ENCODE assay signal across 17 cellular contexts in the genomic region with DNA sequence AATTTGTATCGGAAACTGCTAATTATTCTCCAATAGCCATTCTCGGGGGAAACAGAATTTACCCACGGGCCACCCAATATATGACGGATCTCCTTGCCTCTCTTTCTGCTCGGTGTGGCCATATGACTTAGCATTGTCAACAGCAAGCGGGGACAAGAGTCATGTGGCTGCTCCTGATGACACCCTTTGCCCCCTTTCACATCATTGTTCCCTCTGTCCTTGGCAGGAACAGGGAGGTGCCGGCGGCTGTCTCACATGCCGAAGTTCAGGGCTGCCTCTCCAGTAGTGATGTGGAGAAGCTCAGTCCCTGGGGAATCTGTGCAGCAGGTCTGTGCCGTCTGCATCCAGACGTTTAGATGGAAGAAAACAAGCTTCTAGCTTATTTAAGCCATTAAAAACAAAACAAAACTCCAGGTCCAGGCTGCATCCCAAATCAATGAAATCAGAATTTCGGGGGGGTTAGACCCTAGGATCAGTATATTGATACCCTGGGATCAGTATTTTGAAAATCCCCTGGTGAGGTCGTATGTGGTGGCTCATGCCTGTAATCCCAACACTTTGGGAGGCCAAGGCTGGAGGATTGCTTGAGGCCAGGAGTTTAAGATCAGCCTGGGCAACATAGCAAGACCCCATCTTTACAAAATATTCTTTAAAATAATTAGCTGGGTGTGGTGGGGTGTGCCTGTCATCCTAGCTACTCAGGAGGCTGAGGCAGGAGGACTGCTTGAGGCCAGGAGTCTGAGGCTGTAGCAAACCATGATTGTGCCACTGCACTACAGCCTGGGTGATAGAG. TPM values are rescaled to one million over a fixed set of nuclear protein-coding genes. Genes with fewer than 3 reads are reported as not detected.
DNase-seq lines count a peak whose midpoint lies in the region; ATAC-seq and TF ChIP-seq lines count a peak whose summit lies in the region.
"Had no signal": no experiment of that assay in that cellular context is flagged by ENCODE, and none has a peak within 500 bp of the region (broad histone marks: within the 10 kb centered on the region; RNA-seq: fewer than 3 reads in every experiment).

No MANE protein-coding gene starts in this region.

- no peak overlapping the region for H2AFZ ChIP-seq in neural progenitor cell (replicated peaks)

- H3K36me3 ChIP-seq in BE2C (no peaks in the 10 kb centered on the region), BLaER1 (no peaks in the 10 kb centered on the region), right atrium auricular region (peaks cover 18% of the 10 kb centered on the region), neural progenitor cell (no peaks in the 10 kb centered on the region)

- H3K79me2 ChIP-seq in neural progenitor cell (ENCODE audit: low read depth): no peaks in the 10 kb centered on the region

- H3K4me3 ChIP-seq in BE2C (ENCODE audit: low read depth, low read length): no peak overlapping the region
- no peak overlapping the region for H3K4me3 ChIP-seq in BLaER1
- H3K4me3 ChIP-seq in right atrium auricular region: no peak overlapping the region
- no peak overlapping the region for H3K4me3 ChIP-seq in neural progenitor cell

- H3K4me1 ChIP-seq in BE2C: no peaks in the 10 kb centered on the region
- peaks cover 63% of the 10 kb centered on the region for H3K4me1 ChIP-seq in BLaER1
- peaks cover 0 to 63% of the 10 kb centered on the region in 2 donors for H3K4me1 ChIP-seq in right atrium auricular region
- no peaks in the 10 kb centered on the region for H3K4me1 ChIP-seq in neural progenitor cell

- no peaks in the 10 kb centered on the region for H3F3A ChIP-seq in neural progenitor cell (ENCODE audit: low read depth)

- H3K27ac Mint-ChIP-seq in neural progenitor cell: peak overlapping the region; percentile 30
- H3K27ac Mint-ChIP-seq: H9 had no signal

- H3K4me1 Mint-ChIP-seq in neural progenitor cell: peaks cover 14% of the 10 kb centered on the region

- ATAC-seq in GM19035 (IDR thresholded peaks at IDR 0.05; ENCODE audit: unreplicated experiment): no peak

- DNase-seq in BE2C (peak; percentile 23), right atrium auricular region (ENCODE audit: low spot score) (no peak), neural progenitor cell (ENCODE audit: low spot score) (no peak), NCI-H510A treated with DMSO at 0.1 percent for 48 hours (lab: John Stamatoyannopoulos, UW) (no peak), iPS-NIHi7 (ENCODE audit: extremely low spot score) (no peak)
- DNase-seq: DMS 273 treated with DMSO at 0.1 percent for 48 hours, H9, IMR-90, NCI-H2029 treated with DMSO at 0.1 percent for 48 hours, NCI-H446, NCI-H774 had no signal

- no peaks in the 10 kb centered on the region for H3K9me3 Mint-ChIP-seq in neural progenitor cell
- H3K9me3 Mint-ChIP-seq: H9 had no signal

- H3K4me2 ChIP-seq in BLaER1 (peak overlapping the region; percentile 44), neural progenitor cell (no peak overlapping the region)

- H3K9ac ChIP-seq in BLaER1 (no peak overlapping the region), neural progenitor cell (no peak overlapping the region)

- H3K9me3 ChIP-seq in BE2C (no peaks in the 10 kb centered on the region), BLaER1 (no peaks in the 10 kb centered on the region), right atrium auricular region (no peaks in the 10 kb centered on the region), neural progenitor cell (ENCODE audit: low read depth) (no peaks in the 10 kb centered on the region)

- H3K27me3 ChIP-seq in BE2C: no peaks in the 10 kb centered on the region
- no peaks in the 10 kb centered on the region for H3K27me3 ChIP-seq in BLaER1
- no peaks in the 10 kb centered on the region for H3K27me3 ChIP-seq in right atrium auricular region
- H3K27me3 ChIP-seq in neural progenitor cell: no peaks in the 10 kb centered on the region

- peaks cover 3% of the 10 kb centered on the region for H3K27me3 Mint-ChIP-seq in neural progenitor cell (ENCODE audit: insufficient read depth, low read depth)

- H3K4me3 Mint-ChIP-seq in neural progenitor cell: no peak overlapping the region
- H3K4me3 Mint-ChIP-seq: H9 had no signal

- no peaks in the 10 kb centered on the region for H4K20me1 ChIP-seq in BLaER1
- H4K20me1 ChIP-seq in neural progenitor cell (ENCODE audit: low read depth): no peaks in the 10 kb centered on the region

- no peak for TF ChIP-seq CTCF in BE2C (IDR thresholded peaks at IDR 0.05; ENCODE audit: low read depth, low read length)
- TF ChIP-seq CTCF in right atrium auricular region (IDR thresholded peaks at IDR 0.05): no peak
- no peak for TF ChIP-seq CTCF in neural progenitor cell (IDR thresholded peaks at IDR 0.05)

- no peaks in the 10 kb centered on the region for H3K36me3 Mint-ChIP-seq in neural progenitor cell

- H3K27ac ChIP-seq in BLaER1: no peak overlapping the region
- peak overlapping the region; percentile 82 to 89 for H3K27ac ChIP-seq in right atrium auricular region
- no peak overlapping the region for H3K27ac ChIP-seq in neural progenitor cell

RNA-seq across cellular contexts. Expression of gene MYOM3, which starts 10.8 kb away (rescaled TPM):
- not detected for polyA plus RNA-seq in BE2C (2012; ENCODE audit: insufficient read depth, insufficient read length, low read depth)
- total RNA-seq in right atrium auricular region: 100 to 1,000 TPM in 1 of 2 donors, 10 to 100 TPM in 1; 98.7 to 241 TPM
- 0.06 TPM in 1 of 2 replicates, not detected in the other for total RNA-seq in neural progenitor cell (ENCODE audit: low replicate concordance)
- total RNA-seq: IMR-90, LHCN-M2 had no signal
- polyA plus RNA-seq: AG04450, BJ had no signal

RNA-seq across cellular contexts. Expression of gene IL22RA1, which starts 41.8 kb away (rescaled TPM):
- polyA plus RNA-seq in BE2C (2012; ENCODE audit: insufficient read depth, insufficient read length, low read depth): not detected
- total RNA-seq in right atrium auricular region: under 1 TPM; 0.15 to 0.24 TPM
- total RNA-seq in neural progenitor cell (ENCODE audit: low replicate concordance): 0.03 TPM in 1 of 2 replicates, not detected in the other
- total RNA-seq: Daoy, IMR-90, LHCN-M2 had no signal
- polyA plus RNA-seq: AG04450, BJ, IMR-90 had no signal

Comparison
In these comparisons a context has a peak if more than half of its experiments do, and no peak if none do; other contexts are left out.
1. H3K27ac ChIP-seq: peak in right atrium auricular region (2 of 2); none in BLaER1 (single experiment) and neural progenitor cell (single experiment).
2. RNA of gene MYOM3, which starts 10.8 kb away (total RNA-seq): 98.7 to 241 TPM in right atrium auricular region; 0.06 TPM in neural progenitor cell; every median in the first group is over 10 times any median in the second.